22 cellular contexts compared by ENCODE assay signal in genomic region chr17:39852239-39852638, GRCh38. TPM values are rescaled to one million over a fixed set of nuclear protein-coding genes. Genes with fewer than 3 reads are reported as not detected.
A peak's percentile ranks its signal among the peaks of the same experiment; 100 is the strongest.
DNase-seq lines count a peak whose midpoint lies in the region; ATAC-seq and FAIRE-seq lines count a peak whose summit lies in the region.
"Had no signal": no experiment of that assay in that cellular context is flagged by ENCODE, and none has a peak within 500 bp of the region (broad histone marks: within the 10 kb centered on the region; RNA-seq: fewer than 3 reads in every experiment).

No MANE protein-coding gene starts in this region.

- no peaks in the 10 kb centered on the region for H3K9me3 Mint-ChIP-seq in activated CD4-positive, alpha-beta T cell treated with anti-CD3 and anti-CD28 coated beads, Interleukin-2, amount 10 ng/mL, durations not matched to agents 24 days and 14 days
- no peaks in the 10 kb centered on the region for H3K9me3 Mint-ChIP-seq in activated T-helper 1 cell treated with anti-CD3 and anti-CD28 coated beads, Interleukin-12 subunit alpha, Interleukin-12 subunit beta, Interleukin-2, Interleukin-4 antibody, amounts not matched to agents 30 ng/mL and 10 ng/mL and 1 ng/mL, durations not matched to agents 14 hours and 24 hours and 36 hours
- no peaks in the 10 kb centered on the region for H3K9me3 Mint-ChIP-seq in natural killer cell treated with Interleukin-12 subunit alpha and Interleukin-12 subunit beta and Interleukin-15 and Interleukin-18, amount 100 ng/mL, for 72 hours
- H3K9me3 Mint-ChIP-seq: mesothelial cell of epicardium had no signal

- peak overlapping the region; percentile 63 for H3K27ac Mint-ChIP-seq in activated CD4-positive, alpha-beta T cell treated with anti-CD3 and anti-CD28 coated beads, Interleukin-2, amount 10 ng/mL, durations not matched to agents 24 days and 14 days
- peak overlapping the region; percentile 45 for H3K27ac Mint-ChIP-seq in activated T-helper 1 cell treated with anti-CD3 and anti-CD28 coated beads, Interleukin-12 subunit alpha, Interleukin-12 subunit beta, Interleukin-2, Interleukin-4 antibody, amounts not matched to agents 30 ng/mL and 10 ng/mL and 1 ng/mL, durations not matched to agents 14 hours and 24 hours and 36 hours
- H3K27ac Mint-ChIP-seq in natural killer cell treated with Interleukin-12 subunit alpha and Interleukin-12 subunit beta and Interleukin-15 and Interleukin-18, amount 100 ng/mL, for 72 hours: peak overlapping the region; percentile 38 to 76
- H3K27ac Mint-ChIP-seq: mesothelial cell of epicardium had no signal

- peak; percentile 74 to 82 for ATAC-seq in natural killer cell treated with Interleukin-12 subunit alpha and Interleukin-12 subunit beta and Interleukin-15 and Interleukin-18, amount 100 ng/mL, for 72 hours

- H3K4me3 Mint-ChIP-seq in activated CD4-positive, alpha-beta T cell treated with anti-CD3 and anti-CD28 coated beads, Interleukin-2, amount 10 ng/mL, durations not matched to agents 24 days and 14 days: peak overlapping the region; percentile 8
- no peak overlapping the region for H3K4me3 Mint-ChIP-seq in activated T-helper 1 cell treated with anti-CD3 and anti-CD28 coated beads, Interleukin-12 subunit alpha, Interleukin-12 subunit beta, Interleukin-2, Interleukin-4 antibody, amounts not matched to agents 30 ng/mL and 10 ng/mL and 1 ng/mL, durations not matched to agents 14 hours and 24 hours and 36 hours
- H3K4me3 Mint-ChIP-seq in natural killer cell treated with Interleukin-12 subunit alpha and Interleukin-12 subunit beta and Interleukin-15 and Interleukin-18, amount 100 ng/mL, for 72 hours: peak overlapping the region; percentile 65
- H3K4me3 Mint-ChIP-seq: mesothelial cell of epicardium had no signal

- in situ Hi-C loops in KBM-7 (cut with MboI; ENCODE audit: low pct_unique_long_range_greater_than_20kb, low sequenced_read_pairs): no loop called here

- no peak for FAIRE-seq in RCC 7860 (lab: Jason Lieb, UNC)
- FAIRE-seq: endothelial cell of umbilical vein had no signal

- H3K27me3 Mint-ChIP-seq in activated CD4-positive, alpha-beta T cell treated with anti-CD3 and anti-CD28 coated beads, Interleukin-2, amount 10 ng/mL, durations not matched to agents 24 days and 14 days: no peaks in the 10 kb centered on the region
- no peaks in the 10 kb centered on the region for H3K27me3 Mint-ChIP-seq in activated T-helper 1 cell treated with anti-CD3 and anti-CD28 coated beads, Interleukin-12 subunit alpha, Interleukin-12 subunit beta, Interleukin-2, Interleukin-4 antibody, amounts not matched to agents 30 ng/mL and 10 ng/mL and 1 ng/mL, durations not matched to agents 14 hours and 24 hours and 36 hours (ENCODE audit: insufficient read depth)
- H3K27me3 Mint-ChIP-seq in natural killer cell treated with Interleukin-12 subunit alpha and Interleukin-12 subunit beta and Interleukin-15 and Interleukin-18, amount 100 ng/mL, for 72 hours: no peaks in the 10 kb centered on the region

- H3K4me1 Mint-ChIP-seq in activated CD4-positive, alpha-beta T cell treated with anti-CD3 and anti-CD28 coated beads, Interleukin-2, amount 10 ng/mL, durations not matched to agents 24 days and 14 days: peaks cover 26% of the 10 kb centered on the region
- H3K4me1 Mint-ChIP-seq in activated T-helper 1 cell treated with anti-CD3 and anti-CD28 coated beads, Interleukin-12 subunit alpha, Interleukin-12 subunit beta, Interleukin-2, Interleukin-4 antibody, amounts not matched to agents 30 ng/mL and 10 ng/mL and 1 ng/mL, durations not matched to agents 14 hours and 24 hours and 36 hours (ENCODE audit: low read depth): peaks cover 32% of the 10 kb centered on the region
- peaks cover 45 to 53% of the 10 kb centered on the region in 2 donors for H3K4me1 Mint-ChIP-seq in natural killer cell treated with Interleukin-12 subunit alpha and Interleukin-12 subunit beta and Interleukin-15 and Interleukin-18, amount 100 ng/mL, for 72 hours (ENCODE audit: low read depth in 2 of 2)

- intact Hi-C loops in activated CD4-positive, alpha-beta T cell treated with anti-CD3 and anti-CD28 coated beads, Interleukin-2, amount 10 ng/mL, durations not matched to agents 24 days and 14 days (cut with micrococcal nuclease): no loop called here
- intact Hi-C loops in activated T-helper 1 cell treated with anti-CD3 and anti-CD28 coated beads, Interleukin-12 subunit alpha, Interleukin-12 subunit beta, Interleukin-2, Interleukin-4 antibody, amounts not matched to agents 30 ng/mL and 10 ng/mL and 1 ng/mL, durations not matched to agents 14 hours and 24 hours and 36 hours (cut with micrococcal nuclease): no loop called here

- DNase-seq in activated CD4-positive, alpha-beta T cell treated with anti-CD3 and anti-CD28 coated beads, Interleukin-2, amount 10 ng/mL, durations not matched to agents 24 days and 14 days: no peak
- no peak for DNase-seq in activated CD4-positive, alpha-beta T cell treated with anti-CD3 and anti-CD28 coated beads for 48 hours
- DNase-seq in KBM-7: peak; percentile 15
- DNase-seq in activated T-helper 1 cell treated with anti-CD3 and anti-CD28 coated beads, Interleukin-12 subunit alpha, Interleukin-12 subunit beta, Interleukin-2, Interleukin-4 antibody, amounts not matched to agents 30 ng/mL and 10 ng/mL and 1 ng/mL, durations not matched to agents 14 hours and 24 hours and 36 hours (ENCODE audit: low spot score): no peak
- no peak for DNase-seq in natural killer cell treated with Interleukin-12 subunit alpha and Interleukin-12 subunit beta and Interleukin-15 and Interleukin-18, amount 100 ng/mL, for 72 hours (ENCODE audit: low spot score)
- no peak for DNase-seq in T-helper 9 cell
- no peak for DNase-seq in middle frontal gyrus (ENCODE audit: extremely low spot score, low spot score)
- DNase-seq in RCC 7860 (ENCODE audit: low spot score): no peak
- DNase-seq: activated CD4-positive, alpha-beta T cell treated with anti-CD3 and anti-CD28 coated beads, Interleukin-2, amount 50 U/mL, for 48 hours; adrenal gland; HCEC 1CT; islet precursor cell; Karpas-422; NCI-H187 treated with DMSO at 0.1 percent for 48 hours; NCI-H524; RPMI8226; stomach had no signal

- peaks cover 10% of the 10 kb centered on the region for H3K36me3 Mint-ChIP-seq in activated CD4-positive, alpha-beta T cell treated with anti-CD3 and anti-CD28 coated beads, Interleukin-2, amount 10 ng/mL, durations not matched to agents 24 days and 14 days (ENCODE audit: low read depth)
- peaks cover 16% of the 10 kb centered on the region for H3K36me3 Mint-ChIP-seq in activated T-helper 1 cell treated with anti-CD3 and anti-CD28 coated beads, Interleukin-12 subunit alpha, Interleukin-12 subunit beta, Interleukin-2, Interleukin-4 antibody, amounts not matched to agents 30 ng/mL and 10 ng/mL and 1 ng/mL, durations not matched to agents 14 hours and 24 hours and 36 hours (ENCODE audit: low read depth)
- H3K36me3 Mint-ChIP-seq in natural killer cell treated with Interleukin-12 subunit alpha and Interleukin-12 subunit beta and Interleukin-15 and Interleukin-18, amount 100 ng/mL, for 72 hours: peaks cover 9% of the 10 kb centered on the region
- H3K36me3 Mint-ChIP-seq: mesothelial cell of epicardium had no signal

RNA-seq across cellular contexts. Expression of gene IKZF3, which starts 11.9 kb away (rescaled TPM):
- 14.7 and 15.9 TPM in 2 replicates for total RNA-seq in activated CD4-positive, alpha-beta T cell treated with anti-CD3 and anti-CD28 coated beads, Interleukin-2, amount 10 ng/mL, durations not matched to agents 24 days and 14 days
- 22.8 and 25.1 TPM in 2 replicates for total RNA-seq in activated T-helper 1 cell treated with anti-CD3 and anti-CD28 coated beads, Interleukin-12 subunit alpha, Interleukin-12 subunit beta, Interleukin-2, Interleukin-4 antibody, amounts not matched to agents 30 ng/mL and 10 ng/mL and 1 ng/mL, durations not matched to agents 14 hours and 24 hours and 36 hours
- total RNA-seq in natural killer cell treated with Interleukin-12 subunit alpha and Interleukin-12 subunit beta and Interleukin-15 and Interleukin-18, amount 100 ng/mL, for 72 hours: 10 to 100 TPM; 65.5 to 80.9 TPM
- total RNA-seq: chondrocyte, endothelial cell of umbilical vein had no signal

RNA-seq across cellular contexts. Expression of gene ZPBP2, which starts 15.8 kb away (rescaled TPM):
- total RNA-seq in activated CD4-positive, alpha-beta T cell treated with anti-CD3 and anti-CD28 coated beads, Interleukin-2, amount 10 ng/mL, durations not matched to agents 24 days and 14 days: not detected in 2 replicates
- total RNA-seq in activated T-helper 1 cell treated with anti-CD3 and anti-CD28 coated beads, Interleukin-12 subunit alpha, Interleukin-12 subunit beta, Interleukin-2, Interleukin-4 antibody, amounts not matched to agents 30 ng/mL and 10 ng/mL and 1 ng/mL, durations not matched to agents 14 hours and 24 hours and 36 hours: 0.37 TPM in 1 of 2 replicates, not detected in the other
- total RNA-seq in natural killer cell treated with Interleukin-12 subunit alpha and Interleukin-12 subunit beta and Interleukin-15 and Interleukin-18, amount 100 ng/mL, for 72 hours: not detected
- total RNA-seq: adrenal gland, chondrocyte, endothelial cell of umbilical vein, mesothelial cell of epicardium, omental fat pad, stomach, vagina had no signal
